ENCODE assay signal across 1 cellular context in genomic region chr13:58884810-58885209, GRCh38.
TF ChIP-seq lines count a peak whose summit lies in the region.

No MANE protein-coding gene starts in this region.

TF ChIP-seq in WTC11, 78 proteins besides CTCF, POLR2A, EP300 and RAD21 (continued from another document):
- no peak for TF ChIP-seq ZNF425 (CRISPR knock-in tag; conservative IDR thresholded peaks at IDR 0.05)
- TF ChIP-seq MAX (CRISPR knock-in tag; IDR thresholded peaks at IDR 0.05): no peak
- TF ChIP-seq NR3C1 (CRISPR knock-in tag; conservative IDR thresholded peaks at IDR 0.05; ENCODE audit: low read depth): no peak
- no peak for TF ChIP-seq NR2C2 (CRISPR knock-in tag; IDR thresholded peaks at IDR 0.05)
- no peak for TF ChIP-seq TP53 (CRISPR knock-in tag; IDR thresholded peaks at IDR 0.05)
